8 cellular contexts compared by ENCODE assay signal in genomic region chr4:44725861-44726820, GRCh38. TPM values are rescaled to one million over a fixed set of nuclear protein-coding genes. Genes with fewer than 3 reads are reported as not detected.
DNase-seq lines count a peak whose midpoint lies in the region; ATAC-seq, FAIRE-seq and TF ChIP-seq lines count a peak whose summit lies in the region.

Gene GNPDA2 (minus strand): TSS chr4:44726556. CDS start chr4:44722207, 4,349 bp downstream.

- peak within 1 kb of the TSS; percentile 92 for H3K27ac Mint-ChIP-seq in T-helper 1 cell treated with Interleukin-12 subunit alpha and Interleukin-12 subunit beta and Interleukin-4 antibody, amounts not matched to agents 30 μg/mL and 1 μg/mL, for 36 hours

- no peaks in the 10 kb centered on the region for H3K36me3 Mint-ChIP-seq in T-helper 1 cell treated with Interleukin-12 subunit alpha and Interleukin-12 subunit beta and Interleukin-4 antibody, amounts not matched to agents 30 μg/mL and 1 μg/mL, for 36 hours (ENCODE audit: low read depth)

- whole genome bisulfite sequencing in psoas muscle, 3 donors, result 0 to 1% (median 0%) methylated on average over 66 to 69 of the region's 69 CpGs

- in situ Hi-C loops in GM13976 (cut with MboI; ENCODE audit: low sequenced_read_pairs, unreplicated experiment), result no loop called here

- H3K4me3 ChIP-seq in right atrium auricular region (peak within 1 kb of the TSS; percentile 92 to 95), psoas muscle (peak within 1 kb of the TSS; percentile 78)

- H3K4me1 Mint-ChIP-seq in T-helper 1 cell treated with Interleukin-12 subunit alpha and Interleukin-12 subunit beta and Interleukin-4 antibody, amounts not matched to agents 30 μg/mL and 1 μg/mL, for 36 hours (ENCODE audit: low read depth), result peaks cover 26% of the 10 kb centered on the region

- H3K9me3 Mint-ChIP-seq in T-helper 1 cell treated with Interleukin-12 subunit alpha and Interleukin-12 subunit beta and Interleukin-4 antibody, amounts not matched to agents 30 μg/mL and 1 μg/mL, for 36 hours, result peaks cover 3% of the 10 kb centered on the region

- no peak for TF ChIP-seq CTCF in GM13976 (IDR thresholded peaks at IDR 0.05; ENCODE audit: borderline replicate concordance, control extremely low read depth, extremely low read depth, insufficient read depth, missing control alignments)
- peak in 1 of 2 donors; percentile 51 for TF ChIP-seq CTCF in right atrium auricular region (IDR thresholded peaks at IDR 0.05)
- no peak for TF ChIP-seq CTCF in psoas muscle (IDR thresholded peaks at IDR 0.05)

- no peaks in the 10 kb centered on the region for H3K36me3 ChIP-seq in right atrium auricular region
- H3K36me3 ChIP-seq in psoas muscle (ENCODE audit: insufficient read depth in 1 of 2, low read depth in 1 of 2), result no peaks in the 10 kb centered on the region

- H3K4me1 ChIP-seq in right atrium auricular region (peaks cover 0 to 15% of the 10 kb centered on the region in 2 donors), psoas muscle (peaks cover 13% of the 10 kb centered on the region)

- DNase-seq in GM13976 (ENCODE audit: low spot score) (peak; percentile 90), NCI-H1436 (lab: John Stamatoyannopoulos, UW) (peak; percentile 76), amygdala (lab: John Stamatoyannopoulos, UW) (peak; percentile 19 to 93 (median 79)), right atrium auricular region (ENCODE audit: low spot score) (peak; percentile 95), psoas muscle (peak; percentile 91 to 95), urothelium cell line (ENCODE audit: low spot score) (peak; percentile 96)

- H3K9me3 ChIP-seq in right atrium auricular region (no peaks in the 10 kb centered on the region), psoas muscle (no peaks in the 10 kb centered on the region)

- H3K4me3 Mint-ChIP-seq in T-helper 1 cell treated with Interleukin-12 subunit alpha and Interleukin-12 subunit beta and Interleukin-4 antibody, amounts not matched to agents 30 μg/mL and 1 μg/mL, for 36 hours, result peak within 1 kb of the TSS; percentile 92

- intact Hi-C loops in psoas muscle (cut with DNase I), result no loop called here

- ATAC-seq in HG02840 (IDR thresholded peaks at IDR 0.05; ENCODE audit: low FRiP score, unreplicated experiment), result peak; percentile 91
- peak; percentile 95 to 99 (median 98) for ATAC-seq in psoas muscle

- peaks cover 4% of the 10 kb centered on the region for H3K27me3 Mint-ChIP-seq in T-helper 1 cell treated with Interleukin-12 subunit alpha and Interleukin-12 subunit beta and Interleukin-4 antibody, amounts not matched to agents 30 μg/mL and 1 μg/mL, for 36 hours (ENCODE audit: low read depth)

- H3K27me3 ChIP-seq in right atrium auricular region (no peaks in the 10 kb centered on the region), psoas muscle (ENCODE audit: insufficient read depth in 3 of 3, low read length in 2 of 3) (no peaks in the 10 kb centered on the region)

- H3K27ac ChIP-seq in right atrium auricular region (peak within 1 kb of the TSS; percentile 88 to 91), psoas muscle (peak within 1 kb of the TSS; percentile 80)

- FAIRE-seq in urothelium cell line (lab: Jason Lieb, UNC), result peak; percentile 23

RNA-seq across cellular contexts. Expression of gene GNPDA2, which starts in this region (rescaled TPM):
- 10 to 100 TPM; 11.6 to 13.8 TPM for total RNA-seq in right atrium auricular region
- 1 to 10 TPM; 6.1 to 8.6 (median 6.8) TPM for total RNA-seq in psoas muscle
- 10 to 100 TPM in 1 of 3 donors, 1 to 10 TPM in 2; 4.6 to 18.9 (median 8.5) TPM for polyA plus RNA-seq in psoas muscle

Comparison
In these comparisons a context has a peak if more than half of its experiments do, and no peak if none do; other contexts are left out.
1. Peak in every context shown above with its lines: DNase-seq, ATAC-seq, H3K4me3 ChIP-seq and H3K27ac ChIP-seq.